9 cellular contexts compared by ENCODE assay signal in genomic region chr6:15420959-15421438, GRCh38.
DNase-seq lines count a peak whose midpoint lies in the region; ATAC-seq lines count a peak whose summit lies in the region.
"Had no signal": no experiment of that assay in that cellular context is flagged by ENCODE, and none has a peak within 500 bp of the region (broad histone marks: within the 10 kb centered on the region; RNA-seq: fewer than 3 reads in every experiment).

No MANE protein-coding gene starts in this region.

- intact Hi-C loops in activated CD4-positive, alpha-beta memory T cell treated with anti-CD3 and anti-CD28 coated beads for 36 hours (cut with micrococcal nuclease), result loop anchor here (5.0 kb wide), 1 partner anchor 94 kb away; no protein-coding TSS in a partner anchor

- peak overlapping the region; percentile 90 for H3K27ac Mint-ChIP-seq in activated CD4-positive, alpha-beta T cell treated with anti-CD3 and anti-CD28 coated beads, Interleukin-2, amount 10 ng/mL, durations not matched to agents 7 days and 5 days
- peak overlapping the region; percentile 81 for H3K27ac Mint-ChIP-seq in activated CD4-positive, alpha-beta memory T cell treated with anti-CD3 and anti-CD28 coated beads for 36 hours
- H3K27ac Mint-ChIP-seq in stimulated activated effector memory CD8-positive, alpha-beta T cell treated with anti-CD3 and anti-CD28 coated beads, Interleukin-12 subunit alpha, Interleukin-12 subunit beta, amount 100 ng/mL, for 72 hours, result peak overlapping the region; percentile 82

- ATAC-seq in HG03064 (IDR thresholded peaks at IDR 0.05; ENCODE audit: low read depth, unreplicated experiment), result peak; percentile 61
- no peak for ATAC-seq in stimulated activated effector memory CD8-positive, alpha-beta T cell treated with anti-CD3 and anti-CD28 coated beads, Interleukin-12 subunit alpha, Interleukin-12 subunit beta, amount 100 ng/mL, for 72 hours

- H3K36me3 Mint-ChIP-seq in activated CD4-positive, alpha-beta T cell treated with anti-CD3 and anti-CD28 coated beads, Interleukin-2, amount 10 ng/mL, durations not matched to agents 7 days and 5 days (ENCODE audit: low read depth), result peaks cover 77% of the 10 kb centered on the region
- peaks cover 64% of the 10 kb centered on the region for H3K36me3 Mint-ChIP-seq in activated CD4-positive, alpha-beta memory T cell treated with anti-CD3 and anti-CD28 coated beads for 36 hours
- peaks cover 67% of the 10 kb centered on the region for H3K36me3 Mint-ChIP-seq in stimulated activated effector memory CD8-positive, alpha-beta T cell treated with anti-CD3 and anti-CD28 coated beads, Interleukin-12 subunit alpha, Interleukin-12 subunit beta, amount 100 ng/mL, for 72 hours

- peaks cover 23% of the 10 kb centered on the region for H3K9me3 Mint-ChIP-seq in activated CD4-positive, alpha-beta T cell treated with anti-CD3 and anti-CD28 coated beads, Interleukin-2, amount 10 ng/mL, durations not matched to agents 7 days and 5 days
- peaks cover 25% of the 10 kb centered on the region for H3K9me3 Mint-ChIP-seq in activated CD4-positive, alpha-beta memory T cell treated with anti-CD3 and anti-CD28 coated beads for 36 hours
- peaks cover 9% of the 10 kb centered on the region for H3K9me3 Mint-ChIP-seq in stimulated activated effector memory CD8-positive, alpha-beta T cell treated with anti-CD3 and anti-CD28 coated beads, Interleukin-12 subunit alpha, Interleukin-12 subunit beta, amount 100 ng/mL, for 72 hours

- H3K27me3 Mint-ChIP-seq in activated CD4-positive, alpha-beta T cell treated with anti-CD3 and anti-CD28 coated beads, Interleukin-2, amount 10 ng/mL, durations not matched to agents 7 days and 5 days, result no peaks in the 10 kb centered on the region
- no peaks in the 10 kb centered on the region for H3K27me3 Mint-ChIP-seq in activated CD4-positive, alpha-beta memory T cell treated with anti-CD3 and anti-CD28 coated beads for 36 hours

- CTCF ChIA-PET in activated CD4-positive, alpha-beta T cell treated with anti-CD3 and anti-CD28 coated beads, Interleukin-2, amount 10 ng/mL, durations not matched to agents 7 days and 5 days (lab: Charles Lee), result interaction anchor here (0.7 to 1.9 kb wide), 9 partner anchors 10 to 718 kb away, joined by 3 to 9 read pairs (median 4); no protein-coding TSS in a partner anchor
- CTCF ChIA-PET in activated CD4-positive, alpha-beta memory T cell treated with anti-CD3 and anti-CD28 coated beads for 36 hours (lab: Charles Lee), result interaction anchor here (0.6 to 1.4 kb wide), 2 partner anchors 18 to 168 kb away, joined by 3 read pairs; no protein-coding TSS in a partner anchor

- POLR2A ChIA-PET in activated CD4-positive, alpha-beta T cell treated with anti-CD3 and anti-CD28 coated beads, Interleukin-2, amount 10 ng/mL, durations not matched to agents 7 days and 5 days (lab: Charles Lee), result interaction anchor here (0.6 kb wide), 2 partner anchors 9 to 14 kb away, joined by 3 to 9 read pairs; no protein-coding TSS in a partner anchor
- POLR2A ChIA-PET in activated CD4-positive, alpha-beta memory T cell treated with anti-CD3 and anti-CD28 coated beads for 36 hours (lab: Charles Lee), result interaction anchor here (0.5 to 0.6 kb wide), 4 partner anchors 17 to 185 kb away, joined by 3 to 6 read pairs (median 4); no protein-coding TSS in a partner anchor

- peak overlapping the region; percentile 40 for H3K4me3 Mint-ChIP-seq in activated CD4-positive, alpha-beta T cell treated with anti-CD3 and anti-CD28 coated beads, Interleukin-2, amount 10 ng/mL, durations not matched to agents 7 days and 5 days
- peak overlapping the region; percentile 40 for H3K4me3 Mint-ChIP-seq in activated CD4-positive, alpha-beta memory T cell treated with anti-CD3 and anti-CD28 coated beads for 36 hours
- H3K4me3 Mint-ChIP-seq in stimulated activated effector memory CD8-positive, alpha-beta T cell treated with anti-CD3 and anti-CD28 coated beads, Interleukin-12 subunit alpha, Interleukin-12 subunit beta, amount 100 ng/mL, for 72 hours, result peak overlapping the region; percentile 53

- no peak for DNase-seq in activated CD4-positive, alpha-beta T cell treated with anti-CD3 and anti-CD28 coated beads, Interleukin-2, amount 10 ng/mL, durations not matched to agents 7 days and 5 days
- no peak for DNase-seq in activated CD4-positive, alpha-beta T cell treated with anti-CD3 and anti-CD28 coated beads, Interleukin-2, amount 50 U/mL, for 48 hours
- no peak for DNase-seq in activated CD4-positive, alpha-beta memory T cell treated with anti-CD3 and anti-CD28 coated beads for 36 hours
- no peak for DNase-seq in stimulated activated effector memory CD8-positive, alpha-beta T cell treated with anti-CD3 and anti-CD28 coated beads, Interleukin-12 subunit alpha, Interleukin-12 subunit beta, amount 100 ng/mL, for 72 hours (ENCODE audit: low spot score in 2 of 2)
- no peak for DNase-seq in activated CD4-positive, CD25-positive, alpha-beta regulatory T cell (lab: John Stamatoyannopoulos, UW)
- DNase-seq in NCI-H510A treated with DMSO at 0.1 percent for 48 hours (lab: John Stamatoyannopoulos, UW) (no peak), NCI-H2171 (lab: John Stamatoyannopoulos, UW) (no peak)
- DNase-seq: NCI-H1930 had no signal

- H3K4me1 Mint-ChIP-seq in activated CD4-positive, alpha-beta T cell treated with anti-CD3 and anti-CD28 coated beads, Interleukin-2, amount 10 ng/mL, durations not matched to agents 7 days and 5 days, result peaks cover 72% of the 10 kb centered on the region
- peaks cover 62% of the 10 kb centered on the region for H3K4me1 Mint-ChIP-seq in activated CD4-positive, alpha-beta memory T cell treated with anti-CD3 and anti-CD28 coated beads for 36 hours (ENCODE audit: low read depth)
- peaks cover 69% of the 10 kb centered on the region for H3K4me1 Mint-ChIP-seq in stimulated activated effector memory CD8-positive, alpha-beta T cell treated with anti-CD3 and anti-CD28 coated beads, Interleukin-12 subunit alpha, Interleukin-12 subunit beta, amount 100 ng/mL, for 72 hours
